Comparison of ENCODE assay signal across 18 cellular contexts in the genomic region with DNA sequence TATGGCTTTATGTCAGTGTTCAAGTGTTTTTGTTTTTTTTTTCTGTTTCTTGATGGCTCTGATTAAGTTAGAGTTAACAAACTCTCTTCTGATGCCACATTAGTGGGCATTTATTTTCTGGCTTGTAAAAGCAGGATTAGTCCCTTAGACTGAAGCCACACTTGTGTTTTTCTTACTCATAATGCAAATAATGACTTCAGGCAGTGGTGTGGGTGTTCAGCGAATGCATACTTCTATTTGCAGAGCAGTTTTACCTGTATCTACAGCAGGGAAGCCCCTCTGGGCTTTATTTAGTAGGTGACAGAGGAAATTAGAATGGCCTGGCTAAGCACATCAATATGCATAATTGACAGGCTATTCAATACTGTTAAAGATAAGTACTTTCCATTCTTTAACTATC.
DNase-seq lines count a peak whose midpoint lies in the region; ATAC-seq and TF ChIP-seq lines count a peak whose summit lies in the region.
"Had no signal": no experiment of that assay in that cellular context is flagged by ENCODE, and none has a peak within 500 bp of the region (broad histone marks: within the 10 kb centered on the region; RNA-seq: fewer than 3 reads in every experiment).

No MANE protein-coding gene starts in this region.

- DNase-seq in DMS53 (lab: John Stamatoyannopoulos, UW) (peak; percentile 81), Panc1 (ENCODE audit: low read depth, low spot score) (no peak), nephron progenitor cell (no peak), NCI-H1092 treated with DMSO at 0.1 percent for 48 hours (lab: John Stamatoyannopoulos, UW) (no peak), neuronal stem cell (ENCODE audit: low spot score) (no peak), HUDEP-2 (lab: John Stamatoyannopoulos, UW; ENCODE audit: unreplicated experiment in 76 of 76) (no peak)
- DNase-seq: activated CD4-positive, alpha-beta T cell treated with anti-CD3 and anti-CD28 coated beads, Interleukin-2, amount 10 ng/mL, durations not matched to agents 24 days and 14 days; dermis blood vessel endothelial cell; hippocampal formation; left ventricle myocardium inferior; NCI-H1930; NCI-H82; stimulated activated CD4-positive, alpha-beta T cell treated with anti-CD3 and anti-CD28 coated beads, Interleukin-1b, Interleukin-23, amount 100 ng/mL, for 48 hours; stimulated activated CD8-positive, alpha-beta memory T cell treated with anti-CD3 and anti-CD28 coated beads, Interleukin-4, amount 100 ng/mL, for 48 hours; trophoblast cell had no signal

- H3K27me3 Mint-ChIP-seq in nephron progenitor cell (ENCODE audit: low read depth, poor library complexity), result no peaks in the 10 kb centered on the region

- H3K4ac ChIP-seq in neuronal stem cell (ENCODE audit: low read length), result no peak overlapping the region

- no CpG with 5 or more reads among the region's 1 CpG for WGBS in neuronal stem cell (ENCODE audit: extremely low coverage in 2 of 2, insufficient read length in 2 of 2, insufficient replicate concordance in 1 of 2), 2 donors

- H3K27ac Mint-ChIP-seq in nephron progenitor cell, result no peak overlapping the region
- H3K27ac Mint-ChIP-seq: activated CD4-positive, alpha-beta T cell treated with anti-CD3 and anti-CD28 coated beads, Interleukin-2, amount 10 ng/mL, durations not matched to agents 24 days and 14 days; T-helper 1 cell treated with Interleukin-12 subunit alpha and Interleukin-12 subunit beta and Interleukin-4 antibody, amounts not matched to agents 30 μg/mL and 1 μg/mL, for 36 hours had no signal

- no peak overlapping the region for H3K23ac ChIP-seq in neuronal stem cell (ENCODE audit: low read depth, low read length, poor library complexity)

- TF ChIP-seq CTCF in Panc1 (IDR thresholded peaks at IDR 0.05) (no peak), nephron progenitor cell (IDR thresholded peaks at IDR 0.05) (no peak)

- no peak overlapping the region for H2BK15ac ChIP-seq in neuronal stem cell (ENCODE audit: low read length)

- H3K14ac ChIP-seq in neuronal stem cell (ENCODE audit: low read length), result no peak overlapping the region

- H3K9me3 Mint-ChIP-seq in nephron progenitor cell, result no peaks in the 10 kb centered on the region
- H3K9me3 Mint-ChIP-seq: T-helper 1 cell treated with Interleukin-12 subunit alpha and Interleukin-12 subunit beta and Interleukin-4 antibody, amounts not matched to agents 30 μg/mL and 1 μg/mL, for 36 hours had no signal

- no peak overlapping the region for H4K8ac ChIP-seq in neuronal stem cell (ENCODE audit: low read depth, low read length)

- H3K79me1 ChIP-seq in neuronal stem cell (ENCODE audit: low read depth, low read length), result no peaks in the 10 kb centered on the region

- POLR2A ChIA-PET in Panc1 (lab: Charles Lee), result interaction anchor here (0.5 kb wide), 1 partner anchor 36 kb away, joined by 10 read pairs; no protein-coding TSS in a partner anchor

- in situ Hi-C loops in Panc1 (cut with HindIII; ENCODE audit: low pct_unique_long_range_greater_than_20kb, low sequenced_read_pairs), result no loop called here

- no peak overlapping the region for H2AFZ ChIP-seq in neuronal stem cell (ENCODE audit: low read length)

- peak; percentile 77 for ATAC-seq in GM18858 (IDR thresholded peaks at IDR 0.05; ENCODE audit: unreplicated experiment)
- ATAC-seq in HG02798 (IDR thresholded peaks at IDR 0.05; ENCODE audit: poor library complexity, unreplicated experiment), result peak; percentile 66
- peak; percentile 91 for ATAC-seq in Panc1

- no peak overlapping the region for H3K4me3 ChIP-seq in Panc1 (ENCODE audit: low read depth in 2 of 2, low read length in 2 of 2)
- no peak overlapping the region for H3K4me3 ChIP-seq in neuronal stem cell (ENCODE audit: low read length in 2 of 2)
- H3K4me3 ChIP-seq: left ventricle myocardium inferior had no signal

- H4K91ac ChIP-seq in neuronal stem cell (ENCODE audit: low read depth, low read length, poor library complexity), result no peak overlapping the region

- CTCF ChIA-PET in Panc1 (lab: Charles Lee), result interaction anchor here (0.8 kb wide), 1 partner anchor 14 kb away, joined by 3 read pairs; no protein-coding TSS in a partner anchor

- no peak overlapping the region for H2AK5ac ChIP-seq in neuronal stem cell (ENCODE audit: low read depth, low read length)

- H3K36me3 ChIP-seq in Panc1 (ENCODE audit: control insufficient read depth, insufficient read depth, low read length), result no peaks in the 10 kb centered on the region
- H3K36me3 ChIP-seq in neuronal stem cell (replicated peaks in 1 of 2; ENCODE audit: control insufficient read depth in 2 of 2, insufficient read depth in 2 of 2, low read length in 2 of 2), result no peaks in the 10 kb centered on the region
- H3K36me3 ChIP-seq: left ventricle myocardium inferior had no signal

- H2BK12ac ChIP-seq in neuronal stem cell (ENCODE audit: low read length), result no peak overlapping the region

- H3K4me1 ChIP-seq in Panc1 (ENCODE audit: control insufficient read depth, insufficient read depth, low read length) (peaks cover 21% of the 10 kb centered on the region), neuronal stem cell (ENCODE audit: control insufficient read depth in 2 of 2, insufficient read depth in 1 of 2, low read depth in 1 of 2, low read length in 2 of 2) (peaks cover 0 to 2% of the 10 kb centered on the region in 2 donors)

- no peak overlapping the region for H3K18ac ChIP-seq in neuronal stem cell (ENCODE audit: low read length)

- intact Hi-C loops in Panc1 (cut with micrococcal nuclease; ENCODE audit: unreplicated experiment), result no loop called here

- H2BK5ac ChIP-seq in neuronal stem cell (ENCODE audit: low read length), result no peak overlapping the region

- BruUV-seq in Panc1 (replicated peaks; lab: Mats Ljungman, UMichigan), result no TSS peak

- no peaks in the 10 kb centered on the region for H3K4me1 Mint-ChIP-seq in nephron progenitor cell

- H3K9me3 ChIP-seq in Panc1 (ENCODE audit: control insufficient read depth, insufficient read depth, low read depth, low read length), result no peaks in the 10 kb centered on the region
- H3K9me3 ChIP-seq in neuronal stem cell (replicated peaks in 1 of 2; ENCODE audit: control insufficient read depth in 2 of 2, insufficient read depth in 1 of 2, low read depth in 1 of 2, low read length in 2 of 2), result no peaks in the 10 kb centered on the region
- H3K9me3 ChIP-seq: left ventricle myocardium inferior had no signal

- H3K4me2 ChIP-seq in neuronal stem cell (ENCODE audit: insufficient read depth, low read length, poor library complexity, severe bottlenecking), result no peak overlapping the region

- H3K27ac ChIP-seq in Panc1 (ENCODE audit: low read length) (peak overlapping the region; percentile 17; the same call in 1 of the 2 replicates), neuronal stem cell (replicated peaks; ENCODE audit: low read length) (no peak overlapping the region)
- H3K27ac ChIP-seq: left ventricle myocardium inferior had no signal

- H2BK120ac ChIP-seq in neuronal stem cell (ENCODE audit: low read depth, low read length), result no peak overlapping the region

- H3K4me3 Mint-ChIP-seq in nephron progenitor cell, result no peak overlapping the region
- H3K4me3 Mint-ChIP-seq: activated CD4-positive, alpha-beta T cell treated with anti-CD3 and anti-CD28 coated beads, Interleukin-2, amount 10 ng/mL, durations not matched to agents 24 days and 14 days; T-helper 1 cell treated with Interleukin-12 subunit alpha and Interleukin-12 subunit beta and Interleukin-4 antibody, amounts not matched to agents 30 μg/mL and 1 μg/mL, for 36 hours had no signal

- no peaks in the 10 kb centered on the region for H3K36me3 Mint-ChIP-seq in nephron progenitor cell (ENCODE audit: low read depth)

- H3K27me3 ChIP-seq in Panc1 (ENCODE audit: control insufficient read depth, insufficient read depth, low read length), result no peaks in the 10 kb centered on the region
- H3K27me3 ChIP-seq in neuronal stem cell (ENCODE audit: control insufficient read depth in 3 of 3, insufficient read depth in 3 of 3, low read depth in 1 of 3, low read length in 3 of 3), result no peaks in the 10 kb centered on the region

- no peak overlapping the region for H3K9ac ChIP-seq in neuronal stem cell (ENCODE audit: low read depth, low read length, poor library complexity)
